ENCODE assay signal across 8 cellular contexts in the genomic region with DNA sequence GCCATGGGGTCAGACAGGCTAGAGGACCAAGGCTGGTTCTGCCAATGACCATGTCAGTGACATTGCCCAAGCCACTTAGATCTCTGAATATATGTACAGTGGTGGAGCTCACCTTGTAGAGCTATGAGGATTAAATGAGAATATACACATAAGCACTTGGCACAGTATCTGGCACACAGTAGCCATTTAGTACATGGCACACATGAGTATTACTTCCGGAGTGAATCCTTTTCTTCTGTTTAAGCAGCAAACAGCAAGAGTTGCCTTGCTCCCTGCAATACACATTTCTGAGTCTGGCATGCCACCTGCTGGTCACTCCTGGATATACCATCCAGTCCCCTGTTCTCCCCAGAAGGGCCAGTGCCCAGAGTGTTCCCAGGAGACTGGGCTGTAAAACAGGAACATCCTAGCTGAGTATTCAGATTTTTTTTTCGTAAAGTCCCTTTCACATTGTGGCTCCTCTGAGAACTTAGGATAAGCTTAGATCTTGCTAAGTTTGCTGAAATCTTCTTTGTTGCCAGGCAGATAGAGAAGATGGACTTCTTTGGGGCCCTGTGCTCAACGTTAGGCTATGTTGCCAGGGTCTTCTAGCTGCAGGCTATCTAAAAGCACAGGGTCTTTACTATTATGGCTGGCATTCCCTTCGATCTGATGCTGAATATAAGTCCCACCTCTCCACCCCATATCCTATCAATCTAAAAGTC.
A peak's percentile ranks its signal among the peaks of the same experiment; 100 is the strongest.
DNase-seq lines count a peak whose midpoint lies in the region; ATAC-seq, FAIRE-seq and TF ChIP-seq lines count a peak whose summit lies in the region.

No MANE protein-coding gene starts in this region.

- no peaks in the 10 kb centered on the region for H3K9me1 ChIP-seq in K562 (ENCODE audit: control insufficient read depth, insufficient read depth, low read length)

- no peak overlapping the region for H3K9ac ChIP-seq in K562 (ENCODE audit: insufficient read depth in 1 of 2, low read depth in 2 of 2, low read length in 2 of 2)

- no peak for TF ChIP-seq POLR2A in A549 (IDR thresholded peaks at IDR 0.05; ENCODE audit: low read length)
- no peak for TF ChIP-seq POLR2A in GM18505 (IDR thresholded peaks at IDR 0.05; ENCODE audit: borderline replicate concordance, extremely low read depth, insufficient read depth, insufficient read length)
- no peak for TF ChIP-seq POLR2A in K562 (conservative IDR thresholded peaks at IDR 0.05)

- no peak overlapping the region for H2AFZ ChIP-seq in K562 (ENCODE audit: low read depth, low read length)

- H3K4me3 ChIP-seq in A549 (no peak overlapping the region), K562 (no peak overlapping the region)

- TF ChIP-seq CTCF in A549 (IDR thresholded peaks at IDR 0.05) (peak; percentile 86), K562 (IDR thresholded peaks at IDR 0.05 in 2 of 3, conservative IDR thresholded peaks at IDR 0.05 in 1 of 3; ENCODE audit: insufficient read depth in 2 of 3, low read depth in 1 of 3, low read length in 3 of 3) (peak; percentile 61 to 74 (median 73))

- WGBS in A549 (ENCODE audit: missing lambda C conversion rate): 28% methylated on average over 4 of the region's 4 CpGs
- 0% methylated on average over 4 of the region's 4 CpGs for WGBS in K562 (ENCODE audit: insufficient coverage, low coverage, missing lambda C conversion rate)

- BruUV-seq in K562 (replicated peaks; lab: Mats Ljungman, UMichigan): no TSS peak

- no peaks in the 10 kb centered on the region for H3K79me2 ChIP-seq in K562 (ENCODE audit: control insufficient read depth, insufficient read depth, low read length)

- no peaks in the 10 kb centered on the region; a peak in 1 of 5 replicates for H3K27me3 ChIP-seq in K562 (ENCODE audit: control insufficient read depth in 2 of 2, insufficient read depth in 2 of 2, low read length in 2 of 2)

- no peak for TF ChIP-seq EP300 in A549 (IDR thresholded peaks at IDR 0.05)
- no peak for TF ChIP-seq EP300 in K562 (IDR thresholded peaks at IDR 0.05; ENCODE audit: low read length)

- peak; percentile 51 to 75 for DNase-seq in A549 (ENCODE audit: low read depth in 1 of 2, low spot score in 1 of 2)
- peak; percentile 64 for DNase-seq in NCI-H146 (lab: John Stamatoyannopoulos, UW)
- DNase-seq in T1000 (lab: John Stamatoyannopoulos, UW): peak; percentile 80
- DNase-seq in K562 (ENCODE audit: extremely low read depth in 1 of 4, low spot score in 3 of 4): peak; percentile 41 to 60 (median 50)
- peak; percentile 35 for DNase-seq in iPS DF 19.7 (ENCODE audit: low read depth, low spot score)
- DNase-seq in stimulated activated CD4-positive, alpha-beta T cell treated with anti-CD3 and anti-CD28 coated beads, Interleukin-12 subunit alpha, Interleukin-12 subunit beta, amount 100 ng/mL, for 24 hours (ENCODE audit: low read depth in 2 of 2): peak; percentile 37 to 71

- TF ChIP-seq RAD21 in A549 (conservative IDR thresholded peaks at IDR 0.05 in 1 of 2, IDR thresholded peaks at IDR 0.05 in 1 of 2) (peak; percentile 91 to 95), K562 (CRISPR knock-in tag; conservative IDR thresholded peaks at IDR 0.05 in 1 of 2, IDR thresholded peaks at IDR 0.05 in 1 of 2) (peak; percentile 67 to 78)

- FAIRE-seq in A549 (lab: Jason Lieb, UNC) (peak; percentile 76), K562 (lab: Jason Lieb, UNC) (peak; percentile 78)

- H4K20me1 ChIP-seq in K562 (replicated peaks; ENCODE audit: control insufficient read depth, insufficient read depth, low read length): no peaks in the 10 kb centered on the region

- in situ Hi-C loops in K562 (cut with MboI): loop anchor here (5.0 kb wide), 1 partner anchor 457 kb away; no protein-coding TSS in a partner anchor

- peak overlapping the region; percentile 63 to 74 for H3K27ac ChIP-seq in A549
- H3K27ac ChIP-seq in K562 (ENCODE audit: extremely low read depth, low read depth, low read length): no peak overlapping the region

- peak; percentile 99 for ATAC-seq in A549
- peak; percentile 98 for ATAC-seq in GM18505 (IDR thresholded peaks at IDR 0.05; ENCODE audit: unreplicated experiment)
- peak; percentile 99 for ATAC-seq in HG02885 (IDR thresholded peaks at IDR 0.05; ENCODE audit: poor library complexity, unreplicated experiment)
- peak; percentile 95 for ATAC-seq in K562

- H3K9me3 ChIP-seq in A549 (no peaks in the 10 kb centered on the region), K562 (replicated peaks; ENCODE audit: control insufficient read depth, insufficient read depth, low read depth, low read length) (no peaks in the 10 kb centered on the region)

- H3K4me1 ChIP-seq in A549: no peaks in the 10 kb centered on the region
- no peaks in the 10 kb centered on the region for H3K4me1 ChIP-seq in K562 (replicated peaks in 1 of 2; ENCODE audit: control insufficient read depth in 2 of 2, insufficient read depth in 2 of 2, low read length in 2 of 2)

- CTCF ChIA-PET in A549 (lab: Yijun Ruan, JAX) (interaction anchor here (0.5 to 3.4 kb wide), 63 partner anchors 8 to 524 kb away, joined by 3 to 54 read pairs (median 4); a partner anchor contains a TSS), K562 (lab: Yijun Ruan, JAX; ENCODE audit: low intra/inter-chr PET ratio) (interaction anchor here (1.6 kb wide), 2 partner anchors 452 to 453 kb away, joined by 6 to 7 read pairs; no protein-coding TSS in a partner anchor)

- H3K36me3 ChIP-seq in K562 (ENCODE audit: control insufficient read depth, insufficient read depth, low read length): no peaks in the 10 kb centered on the region

- POLR2A ChIA-PET in A549 (lab: Yijun Ruan, JAX): no interaction called here
- POLR2A ChIA-PET in K562 (lab: Yijun Ruan, JAX): no interaction called here

- intact Hi-C loops in K562 (cut with micrococcal nuclease): loop anchor here (1.0 to 10.0 kb wide), 2 partner anchors 454 to 1860 kb away; no protein-coding TSS in a partner anchor

- H3K4me2 ChIP-seq in A549 (no peak overlapping the region), K562 (ENCODE audit: insufficient read depth, low read length) (no peak overlapping the region)

TF ChIP-seq in A549, 52 proteins besides CTCF, POLR2A, EP300 and RAD21:
- TF ChIP-seq JUN (IDR thresholded peaks at IDR 0.05): no peak
- TF ChIP-seq HOXB5 (CRISPR knock-in tag; IDR thresholded peaks at IDR 0.05): no peak
- peak; percentile 91 for TF ChIP-seq SMC3 (IDR thresholded peaks at IDR 0.05)
- TF ChIP-seq ZFP36 (IDR thresholded peaks at IDR 0.05; ENCODE audit: borderline replicate concordance, partially characterized antibody): no peak
- no peak for TF ChIP-seq MAFK (IDR thresholded peaks at IDR 0.05; ENCODE audit: partially characterized antibody)
- TF ChIP-seq CHD4 (IDR thresholded peaks at IDR 0.05; ENCODE audit: borderline replicate concordance): no peak

TF ChIP-seq in K562, 482 proteins besides CTCF, POLR2A, EP300 and RAD21:
- TF ChIP-seq BCOR (IDR thresholded peaks at IDR 0.05) (no peak), SMC3 (conservative IDR thresholded peaks at IDR 0.05; ENCODE audit: insufficient read depth, low read depth, low read length) (peak; percentile 62), ETV1 (tag; conservative IDR thresholded peaks at IDR 0.05; ENCODE audit: low read depth) (peak; percentile 45; the same call in 1 of the 2 replicates), STAG1 (CRISPR knock-in tag; IDR thresholded peaks at IDR 0.05; ENCODE audit: borderline replicate concordance) (peak; percentile 47; the same call in 1 of the 2 replicates), GABPA (tag; conservative IDR thresholded peaks at IDR 0.05; ENCODE audit: low read depth) (0 out of 2 replicates have a peak, but pooled peaks have one; percentile 20), HNRNPUL1 (IDR thresholded peaks at IDR 0.05; ENCODE audit: low read length) (no peak), NR1H2 (CRISPR knock-in tag; IDR thresholded peaks at IDR 0.05) (no peak), ELF4 (CRISPR knock-in tag; IDR thresholded peaks at IDR 0.05) (no peak), TARDBP (IDR thresholded peaks at IDR 0.05) (no peak), NR2C2 (CRISPR knock-in tag; IDR thresholded peaks at IDR 0.05) (no peak), NR2C2 (tag; IDR thresholded peaks at IDR 0.05) (peak; percentile 24; the same call in 1 of the 2 replicates)
- TF ChIP-seq, protein P1, sequence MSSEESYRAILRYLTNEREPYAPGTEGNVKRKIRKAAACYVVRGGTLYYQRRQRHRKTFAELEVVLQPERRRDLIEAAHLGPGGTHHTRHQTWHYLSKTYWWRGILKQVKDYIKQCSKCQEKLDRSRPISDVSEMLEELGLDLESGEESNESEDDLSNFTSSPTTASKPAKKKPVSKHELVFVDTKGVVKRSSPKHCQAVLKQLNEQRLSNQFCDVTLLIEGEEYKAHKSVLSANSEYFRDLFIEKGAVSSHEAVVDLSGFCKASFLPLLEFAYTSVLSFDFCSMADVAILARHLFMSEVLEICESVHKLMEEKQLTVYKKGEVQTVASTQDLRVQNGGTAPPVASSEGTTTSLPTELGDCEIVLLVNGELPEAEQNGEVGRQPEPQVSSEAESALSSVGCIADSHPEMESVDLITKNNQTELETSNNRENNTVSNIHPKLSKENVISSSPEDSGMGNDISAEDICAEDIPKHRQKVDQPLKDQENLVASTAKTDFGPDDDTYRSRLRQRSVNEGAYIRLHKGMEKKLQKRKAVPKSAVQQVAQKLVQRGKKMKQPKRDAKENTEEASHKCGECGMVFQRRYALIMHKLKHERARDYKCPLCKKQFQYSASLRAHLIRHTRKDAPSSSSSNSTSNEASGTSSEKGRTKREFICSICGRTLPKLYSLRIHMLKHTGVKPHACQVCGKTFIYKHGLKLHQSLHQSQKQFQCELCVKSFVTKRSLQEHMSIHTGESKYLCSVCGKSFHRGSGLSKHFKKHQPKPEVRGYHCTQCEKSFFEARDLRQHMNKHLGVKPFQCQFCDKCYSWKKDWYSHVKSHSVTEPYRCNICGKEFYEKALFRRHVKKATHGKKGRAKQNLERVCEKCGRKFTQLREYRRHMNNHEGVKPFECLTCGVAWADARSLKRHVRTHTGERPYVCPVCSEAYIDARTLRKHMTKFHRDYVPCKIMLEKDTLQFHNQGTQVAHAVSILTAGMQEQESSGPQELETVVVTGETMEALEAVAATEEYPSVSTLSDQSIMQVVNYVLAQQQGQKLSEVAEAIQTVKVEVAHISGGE (CRISPR knock-in tag; IDR thresholded peaks at IDR 0.05): peak in 1 of 3 experiments; percentile 61; a peak in 2 of 6 replicates
- TF ChIP-seq, protein P2, sequence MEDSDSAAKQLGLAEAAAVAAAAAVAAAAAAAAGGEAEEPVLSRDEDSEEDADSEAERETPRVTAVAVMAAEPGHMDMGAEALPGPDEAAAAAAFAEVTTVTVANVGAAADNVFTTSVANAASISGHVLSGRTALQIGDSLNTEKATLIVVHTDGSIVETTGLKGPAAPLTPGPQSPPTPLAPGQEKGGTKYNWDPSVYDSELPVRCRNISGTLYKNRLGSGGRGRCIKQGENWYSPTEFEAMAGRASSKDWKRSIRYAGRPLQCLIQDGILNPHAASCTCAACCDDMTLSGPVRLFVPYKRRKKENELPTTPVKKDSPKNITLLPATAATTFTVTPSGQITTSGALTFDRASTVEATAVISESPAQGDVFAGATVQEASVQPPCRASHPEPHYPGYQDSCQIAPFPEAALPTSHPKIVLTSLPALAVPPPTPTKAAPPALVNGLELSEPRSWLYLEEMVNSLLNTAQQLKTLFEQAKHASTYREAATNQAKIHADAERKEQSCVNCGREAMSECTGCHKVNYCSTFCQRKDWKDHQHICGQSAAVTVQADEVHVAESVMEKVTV (CRISPR knock-in tag; IDR thresholded peaks at IDR 0.05): peak; percentile 34; the same call in 1 of the 2 replicates
TF ChIP-seq in K562: peak in this region for 7.
